33 cellular contexts compared by ENCODE assay signal in the genomic region with DNA sequence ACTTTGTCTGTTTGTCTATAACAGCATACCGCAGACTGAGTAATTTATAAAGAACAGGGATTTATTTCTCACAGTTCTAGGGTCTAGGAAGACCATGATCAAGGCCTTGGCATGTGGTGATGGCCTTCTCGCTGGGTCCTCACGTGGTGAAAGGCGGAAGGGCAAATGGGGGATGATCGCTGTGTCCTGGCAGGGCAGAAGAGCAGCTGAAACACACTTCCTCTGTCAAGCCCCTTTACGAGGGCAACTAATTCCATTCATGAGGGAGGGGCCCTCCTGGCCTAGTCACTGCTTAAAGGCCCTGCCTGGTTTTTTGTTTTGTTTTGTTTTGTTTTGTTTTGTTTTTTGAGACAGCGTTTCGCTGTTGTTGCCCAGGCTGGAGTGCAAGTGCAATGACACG.
"Had no signal": no experiment of that assay in that cellular context is flagged by ENCODE, and none has a peak within 500 bp of the region (broad histone marks: within the 10 kb centered on the region; RNA-seq: fewer than 3 reads in every experiment).

No MANE protein-coding gene starts in this region.

- H3K27me3 Mint-ChIP-seq: activated CD4-positive, alpha-beta memory T cell treated with anti-CD3 and anti-CD28 coated beads for 36 hours; activated CD4-positive, alpha-beta T cell treated with anti-CD3 and anti-CD28 coated beads for 36 hours; activated CD4-positive, alpha-beta T cell treated with anti-CD3 and anti-CD28 coated beads, Interleukin-2, amount 10 ng/mL, durations not matched to agents 24 days and 14 days; brain; T-helper 17 cell had no signal

- H3K36me3 ChIP-seq: ascending aorta, breast epithelium, cardiac muscle cell, colonic mucosa had no signal

- H3K27ac Mint-ChIP-seq: activated CD4-positive, alpha-beta memory T cell treated with anti-CD3 and anti-CD28 coated beads for 36 hours; activated CD4-positive, alpha-beta T cell treated with anti-CD3 and anti-CD28 coated beads for 36 hours; activated CD4-positive, alpha-beta T cell treated with anti-CD3 and anti-CD28 coated beads, Interleukin-2, amount 10 ng/mL, durations not matched to agents 24 days and 14 days; activated CD8-positive, alpha-beta memory T cell treated with anti-CD3 and anti-CD28 coated beads, Interleukin-2, amount 10 ng/mL, durations not matched to agents 7 days and 5 days; activated CD8-positive, alpha-beta T cell treated with anti-CD3 and anti-CD28 coated beads, Interleukin-2, amount 10 ng/mL, durations not matched to agents 7 days and 5 days; activated naive CD4-positive, alpha-beta T cell treated with anti-CD3 and anti-CD28 coated beads, Interleukin-2, amount 10 ng/mL, durations not matched to agents 7 days and 5 days; activated naive CD4-positive, alpha-beta T cell treated with anti-CD3 and anti-CD28 coated beads, Interleukin-2, amount 50 U/mL, for 72 hours; activated naive CD8-positive, alpha-beta T cell treated with anti-CD3 and anti-CD28 coated beads, Interleukin-2, amount 10 ng/mL, durations not matched to agents 7 days and 5 days; activated T-helper 1 cell treated with anti-CD3 and anti-CD28 coated beads, Interleukin-12 subunit alpha, Interleukin-12 subunit beta, Interleukin-2, Interleukin-4 antibody, amounts not matched to agents 30 ng/mL and 10 ng/mL and 1 ng/mL, durations not matched to agents 14 hours and 24 hours and 36 hours; activated T-helper 2 cell treated with anti-CD3 and anti-CD28 coated beads, Interferon-gamma antibody, Interleukin-2, Interleukin-4, amounts not matched to agents 10 μg/mL and 5 μg/mL and 100 μg/mL, durations not matched to agents 14 hours and 24 hours and 36 hours; brain; T-helper 17 cell; T-helper 2 cell treated with Interferon-gamma antibody and Interleukin-4, amounts not matched to agents 5 μg/mL and 100 μg/mL, for 36 hours had no signal

- H3K9me3 ChIP-seq: ascending aorta, breast epithelium, colonic mucosa had no signal

- FAIRE-seq: frontal cortex had no signal

- DNase-seq: activated CD4-positive, alpha-beta memory T cell treated with anti-CD3 and anti-CD28 coated beads for 36 hours; activated CD4-positive, alpha-beta T cell treated with anti-CD3 and anti-CD28 coated beads for 36 hours; activated CD4-positive, alpha-beta T cell treated with anti-CD3 and anti-CD28 coated beads, Interleukin-2, amount 10 ng/mL, durations not matched to agents 24 days and 14 days; activated CD4-positive, CD25-positive, alpha-beta regulatory T cell; activated CD4-positive, CD25-positive, alpha-beta regulatory T cell treated with anti-CD3 and anti-CD28 coated beads, Interleukin-2, amount 50 U/mL, for 72 hours; activated CD8-positive, alpha-beta memory T cell treated with anti-CD3 and anti-CD28 coated beads, Interleukin-2, amount 10 ng/mL, durations not matched to agents 7 days and 5 days; activated CD8-positive, alpha-beta memory T cell treated with anti-CD3 and anti-CD28 coated beads, Interleukin-2, amount 50 U/mL, for 4 hours; activated CD8-positive, alpha-beta T cell treated with anti-CD3 and anti-CD28 coated beads, Interleukin-2, amount 10 ng/mL, durations not matched to agents 7 days and 5 days; activated effector memory CD4-positive, alpha-beta T cell treated with anti-CD3 and anti-CD28 coated beads, Interleukin-2, amount 50 U/mL, for 16 hours; activated naive CD4-positive, alpha-beta T cell; activated naive CD4-positive, alpha-beta T cell treated with anti-CD3 and anti-CD28 coated beads, Interleukin-2, amount 10 ng/mL, durations not matched to agents 7 days and 5 days; activated naive CD8-positive, alpha-beta T cell treated with anti-CD3 and anti-CD28 coated beads, Interleukin-2, amount 10 ng/mL, durations not matched to agents 7 days and 5 days; activated T-cell treated with anti-CD3 and anti-CD28 coated beads, Interleukin-2, amount 50 U/mL, for 1 hour; activated T-cell treated with anti-CD3 and anti-CD28 coated beads, Interleukin-2, amount 50 U/mL, for 48 hours; central memory CD4-positive, alpha-beta T cell; cerebellar nuclear complex; colonic mucosa; effector CD8-positive, alpha-beta T cell; foreskin fibroblast; head of caudate nucleus; T-helper 1 cell; T-helper 17 cell; T1000 had no signal

- H3K27ac ChIP-seq: ascending aorta, breast epithelium, cardiac muscle cell, colonic mucosa had no signal

- ATAC-seq: activated CD4-positive, alpha-beta T cell treated with anti-CD3 and anti-CD28 coated beads for 36 hours; activated CD8-positive, alpha-beta memory T cell treated with anti-CD3 and anti-CD28 coated beads, Interleukin-2, amount 10 ng/mL, durations not matched to agents 7 days and 5 days; activated CD8-positive, alpha-beta T cell treated with anti-CD3 and anti-CD28 coated beads, Interleukin-2, amount 10 ng/mL, durations not matched to agents 7 days and 5 days; activated naive CD4-positive, alpha-beta T cell treated with anti-CD3 and anti-CD28 coated beads, Interleukin-2, amount 50 U/mL, for 72 hours; esophagus mucosa; T-helper 17 cell had no signal

- H3K4me3 ChIP-seq: ascending aorta, breast epithelium, cardiac muscle cell, colonic mucosa had no signal

- H3K27me3 ChIP-seq: ascending aorta, breast epithelium, cardiac muscle cell, colonic mucosa had no signal

- H3K4me1 ChIP-seq: breast epithelium, colonic mucosa had no signal

- H3K9me3 Mint-ChIP-seq: activated CD4-positive, alpha-beta memory T cell treated with anti-CD3 and anti-CD28 coated beads for 36 hours; activated CD4-positive, alpha-beta T cell treated with anti-CD3 and anti-CD28 coated beads, Interleukin-2, amount 10 ng/mL, durations not matched to agents 24 days and 14 days; activated naive CD4-positive, alpha-beta T cell treated with anti-CD3 and anti-CD28 coated beads, Interleukin-2, amount 10 ng/mL, durations not matched to agents 7 days and 5 days; activated naive CD4-positive, alpha-beta T cell treated with anti-CD3 and anti-CD28 coated beads, Interleukin-2, amount 50 U/mL, for 72 hours; activated naive CD8-positive, alpha-beta T cell treated with anti-CD3 and anti-CD28 coated beads, Interleukin-2, amount 10 ng/mL, durations not matched to agents 7 days and 5 days; activated T-helper 1 cell treated with anti-CD3 and anti-CD28 coated beads, Interleukin-12 subunit alpha, Interleukin-12 subunit beta, Interleukin-2, Interleukin-4 antibody, amounts not matched to agents 30 ng/mL and 10 ng/mL and 1 ng/mL, durations not matched to agents 14 hours and 24 hours and 36 hours; activated T-helper 2 cell treated with anti-CD3 and anti-CD28 coated beads, Interferon-gamma antibody, Interleukin-2, Interleukin-4, amounts not matched to agents 10 μg/mL and 5 μg/mL and 100 μg/mL, durations not matched to agents 14 hours and 24 hours and 36 hours; T-helper 2 cell treated with Interferon-gamma antibody and Interleukin-4, amounts not matched to agents 5 μg/mL and 100 μg/mL, for 36 hours had no signal

- H3K4me3 Mint-ChIP-seq: activated CD4-positive, alpha-beta memory T cell treated with anti-CD3 and anti-CD28 coated beads for 36 hours; activated CD4-positive, alpha-beta T cell treated with anti-CD3 and anti-CD28 coated beads for 36 hours; activated CD4-positive, alpha-beta T cell treated with anti-CD3 and anti-CD28 coated beads, Interleukin-2, amount 10 ng/mL, durations not matched to agents 24 days and 14 days; activated CD8-positive, alpha-beta memory T cell treated with anti-CD3 and anti-CD28 coated beads, Interleukin-2, amount 10 ng/mL, durations not matched to agents 7 days and 5 days; activated CD8-positive, alpha-beta T cell treated with anti-CD3 and anti-CD28 coated beads, Interleukin-2, amount 10 ng/mL, durations not matched to agents 7 days and 5 days; activated naive CD4-positive, alpha-beta T cell treated with anti-CD3 and anti-CD28 coated beads, Interleukin-2, amount 10 ng/mL, durations not matched to agents 7 days and 5 days; activated naive CD8-positive, alpha-beta T cell treated with anti-CD3 and anti-CD28 coated beads, Interleukin-2, amount 10 ng/mL, durations not matched to agents 7 days and 5 days; activated T-helper 1 cell treated with anti-CD3 and anti-CD28 coated beads, Interleukin-12 subunit alpha, Interleukin-12 subunit beta, Interleukin-2, Interleukin-4 antibody, amounts not matched to agents 30 ng/mL and 10 ng/mL and 1 ng/mL, durations not matched to agents 14 hours and 24 hours and 36 hours; brain; T-helper 17 cell; T-helper 2 cell treated with Interferon-gamma antibody and Interleukin-4, amounts not matched to agents 5 μg/mL and 100 μg/mL, for 36 hours had no signal

- H3K4me1 Mint-ChIP-seq: activated CD4-positive, alpha-beta T cell treated with anti-CD3 and anti-CD28 coated beads for 36 hours; activated CD4-positive, alpha-beta T cell treated with anti-CD3 and anti-CD28 coated beads, Interleukin-2, amount 10 ng/mL, durations not matched to agents 24 days and 14 days; activated CD8-positive, alpha-beta memory T cell treated with anti-CD3 and anti-CD28 coated beads, Interleukin-2, amount 10 ng/mL, durations not matched to agents 7 days and 5 days; activated naive CD4-positive, alpha-beta T cell treated with anti-CD3 and anti-CD28 coated beads, Interleukin-2, amount 10 ng/mL, durations not matched to agents 7 days and 5 days; brain had no signal

- H3K36me3 Mint-ChIP-seq: activated CD4-positive, alpha-beta memory T cell treated with anti-CD3 and anti-CD28 coated beads for 36 hours; activated CD8-positive, alpha-beta memory T cell treated with anti-CD3 and anti-CD28 coated beads, Interleukin-2, amount 10 ng/mL, durations not matched to agents 7 days and 5 days; activated naive CD4-positive, alpha-beta T cell treated with anti-CD3 and anti-CD28 coated beads, Interleukin-2, amount 10 ng/mL, durations not matched to agents 7 days and 5 days; activated naive CD4-positive, alpha-beta T cell treated with anti-CD3 and anti-CD28 coated beads, Interleukin-2, amount 50 U/mL, for 72 hours; activated naive CD8-positive, alpha-beta T cell treated with anti-CD3 and anti-CD28 coated beads, Interleukin-2, amount 10 ng/mL, durations not matched to agents 7 days and 5 days; brain had no signal
